1 cellular context compared by ENCODE assay signal in genomic region chr19:7772752-7773291, GRCh38.
TF ChIP-seq lines count a peak whose summit lies in the region.

No MANE protein-coding gene starts in this region.

TF ChIP-seq in GM12878, 131 proteins besides CTCF, POLR2A, EP300 and RAD21 (continued from another document):
- TF ChIP-seq PRDM15 (CRISPR knock-in tag; IDR thresholded peaks at IDR 0.05) (no peak), ZBTB33 (IDR thresholded peaks at IDR 0.05) (no peak), ETV6 (conservative IDR thresholded peaks at IDR 0.05 in 1 of 2, IDR thresholded peaks at IDR 0.05 in 1 of 2; ENCODE audit: borderline replicate concordance in 1 of 2, low read depth in 1 of 2) (no peak; a peak in 1 of 4 replicates), SMARCA5 (IDR thresholded peaks at IDR 0.05) (no peak), WRNIP1 (IDR thresholded peaks at IDR 0.05; ENCODE audit: borderline replicate concordance, low read depth, low read length) (no peak), PKNOX1 (IDR thresholded peaks at IDR 0.05) (no peak), RUNX3 (IDR thresholded peaks at IDR 0.05; ENCODE audit: low read length) (peak; percentile 93), MTA3 (IDR thresholded peaks at IDR 0.05; ENCODE audit: borderline replicate concordance, low read length) (0 out of 2 replicates have a peak, but pooled peaks have one; percentile 39), SREBF1 (IDR thresholded peaks at IDR 0.05; ENCODE audit: low read length) (no peak), SMC3 (IDR thresholded peaks at IDR 0.05; ENCODE audit: borderline replicate concordance, low read length) (no peak), EED (IDR thresholded peaks at IDR 0.05; ENCODE audit: low read depth) (peak; percentile 93), CBX5 (IDR thresholded peaks at IDR 0.05; ENCODE audit: low read depth) (no peak), MYB (IDR thresholded peaks at IDR 0.05; ENCODE audit: borderline replicate concordance, low read depth, low read length) (peak; percentile 75; the same call in 1 of the 2 replicates), E2F8 (IDR thresholded peaks at IDR 0.05; ENCODE audit: low read depth, partially characterized antibody) (no peak), TARDBP (IDR thresholded peaks at IDR 0.05; ENCODE audit: borderline replicate concordance) (no peak), CEBPZ (IDR thresholded peaks at IDR 0.05; ENCODE audit: low read depth, low read length) (no peak), HDAC2 (IDR thresholded peaks at IDR 0.05) (no peak), RELB (IDR thresholded peaks at IDR 0.05; ENCODE audit: low read depth) (peak; percentile 96), SP1 (IDR thresholded peaks at IDR 0.05; ENCODE audit: low read depth, low read length) (no peak), STAT1 (conservative IDR thresholded peaks at IDR 0.05) (no peak), TAF1 (IDR thresholded peaks at IDR 0.05; ENCODE audit: borderline replicate concordance, low read depth, low read length) (no peak), BMI1 (IDR thresholded peaks at IDR 0.05; ENCODE audit: borderline replicate concordance) (peak; percentile 68), ELK1 (IDR thresholded peaks at IDR 0.05; ENCODE audit: low read depth, low read length) (no peak), RCOR1 (conservative IDR thresholded peaks at IDR 0.05; ENCODE audit: low read depth, low read length) (no peak), ATF3 (IDR thresholded peaks at IDR 0.05; ENCODE audit: borderline replicate concordance, extremely low read depth, low read depth, low read length) (no peak), SIX5 (IDR thresholded peaks at IDR 0.05; ENCODE audit: low read depth, low read length, severe bottlenecking) (no peak), CREB1 (IDR thresholded peaks at IDR 0.05; ENCODE audit: low read depth) (peak; percentile 62), STAT3 (IDR thresholded peaks at IDR 0.05; ENCODE audit: low read depth, low read length) (no peak), TCF12 (IDR thresholded peaks at IDR 0.05; ENCODE audit: low read depth, low read length) (no peak), ZNF274 (IDR thresholded peaks at IDR 0.05; ENCODE audit: insufficient read depth, insufficient read length) (no peak), SRF (IDR thresholded peaks at IDR 0.05; ENCODE audit: low read depth in 2 of 2, low read length in 2 of 2) (no peak), RFX5 (IDR thresholded peaks at IDR 0.05; ENCODE audit: low read depth, low read length) (no peak), GABPA (IDR thresholded peaks at IDR 0.05; ENCODE audit: low read depth) (no peak), EZH2 (IDR thresholded peaks at IDR 0.05; ENCODE audit: borderline replicate concordance, control insufficient read depth, low read depth, low read length) (no peak), NFYA (IDR thresholded peaks at IDR 0.05; ENCODE audit: borderline replicate concordance, low read depth, low read length) (no peak), POU2F2 (IDR thresholded peaks at IDR 0.05; ENCODE audit: borderline replicate concordance, low read depth, low read length) (peak; percentile 62; the same call in 1 of the 3 replicates), HDGF (IDR thresholded peaks at IDR 0.05) (no peak)
